28 cellular contexts compared by ENCODE assay signal in genomic region chr2:72806280-72806955, GRCh38.
"Had no signal": no experiment of that assay in that cellular context is flagged by ENCODE, and none has a peak within 500 bp of the region (broad histone marks: within the 10 kb centered on the region; RNA-seq: fewer than 3 reads in every experiment).

No MANE protein-coding gene starts in this region.

- H3K27ac Mint-ChIP-seq: activated CD8-positive, alpha-beta T cell treated with anti-CD3 and anti-CD28 coated beads, Interleukin-2, amount 10 ng/mL, durations not matched to agents 7 days and 5 days; activated naive CD4-positive, alpha-beta T cell treated with anti-CD3 and anti-CD28 coated beads, Interleukin-2, amount 50 U/mL, for 24 hours had no signal

- H3K4me1 ChIP-seq: SJCRH30 had no signal

- H3K27me3 Mint-ChIP-seq: activated naive CD4-positive, alpha-beta T cell treated with anti-CD3 and anti-CD28 coated beads, Interleukin-2, amount 50 U/mL, for 24 hours had no signal

- H3K4me2 ChIP-seq: SK-N-SH had no signal

- FAIRE-seq: colon had no signal

- DNase-seq: activated CD4-positive, alpha-beta T cell treated with anti-CD3 and anti-CD28 coated beads for 48 hours; activated CD4-positive, alpha-beta T cell treated with anti-CD3 and anti-CD28 coated beads, Interleukin-2, amount 50 U/mL, for 4 hours; activated CD8-positive, alpha-beta memory T cell treated with anti-CD3 and anti-CD28 coated beads, Interleukin-2, amount 50 U/mL, for 48 hours; activated CD8-positive, alpha-beta T cell treated with anti-CD3 and anti-CD28 coated beads, Interleukin-2, amount 10 ng/mL, durations not matched to agents 7 days and 5 days; activated naive CD4-positive, alpha-beta T cell; activated T-cell treated with anti-CD3 and anti-CD28 coated beads, Interleukin-2, amount 50 U/mL, for 1 hour; amniotic stem cell; cerebellar nuclear complex; MG63; MV-4-11; NCI-H1092 treated with DMSO at 0.1 percent for 48 hours; NCI-H1417 treated with DMSO at 0.1 percent for 48 hours; NCI-H1694; NCI-H2029; NCI-H345; NCI-H510A; NCI-H526 treated with DMSO at 0.1 percent for 48 hours; NCI-H82; OCI-M1; Peyer's patch; Right ventricle myocardium superior; SJCRH30; SK-N-SH; T-helper 1 cell had no signal

- H3K9ac ChIP-seq: SK-N-SH had no signal

- H3K27ac ChIP-seq: Peyer's patch, RWPE1, SJCRH30, VCaP had no signal

- H3K27me3 ChIP-seq: MG63, Peyer's patch, SJCRH30 had no signal

- H3K4me3 Mint-ChIP-seq: activated CD8-positive, alpha-beta T cell treated with anti-CD3 and anti-CD28 coated beads, Interleukin-2, amount 10 ng/mL, durations not matched to agents 7 days and 5 days; activated naive CD4-positive, alpha-beta T cell treated with anti-CD3 and anti-CD28 coated beads, Interleukin-2, amount 50 U/mL, for 24 hours had no signal

- H3K36me3 ChIP-seq: MG63, Peyer's patch had no signal

- H3K4me1 Mint-ChIP-seq: activated naive CD4-positive, alpha-beta T cell treated with anti-CD3 and anti-CD28 coated beads, Interleukin-2, amount 50 U/mL, for 24 hours had no signal

- ATAC-seq: activated CD8-positive, alpha-beta T cell treated with anti-CD3 and anti-CD28 coated beads, Interleukin-2, amount 10 ng/mL, durations not matched to agents 7 days and 5 days had no signal

- H3K9me3 ChIP-seq: Peyer's patch had no signal

- H3K4me3 ChIP-seq: MG63, Peyer's patch, SJCRH30 had no signal
